In the genomic region with DNA sequence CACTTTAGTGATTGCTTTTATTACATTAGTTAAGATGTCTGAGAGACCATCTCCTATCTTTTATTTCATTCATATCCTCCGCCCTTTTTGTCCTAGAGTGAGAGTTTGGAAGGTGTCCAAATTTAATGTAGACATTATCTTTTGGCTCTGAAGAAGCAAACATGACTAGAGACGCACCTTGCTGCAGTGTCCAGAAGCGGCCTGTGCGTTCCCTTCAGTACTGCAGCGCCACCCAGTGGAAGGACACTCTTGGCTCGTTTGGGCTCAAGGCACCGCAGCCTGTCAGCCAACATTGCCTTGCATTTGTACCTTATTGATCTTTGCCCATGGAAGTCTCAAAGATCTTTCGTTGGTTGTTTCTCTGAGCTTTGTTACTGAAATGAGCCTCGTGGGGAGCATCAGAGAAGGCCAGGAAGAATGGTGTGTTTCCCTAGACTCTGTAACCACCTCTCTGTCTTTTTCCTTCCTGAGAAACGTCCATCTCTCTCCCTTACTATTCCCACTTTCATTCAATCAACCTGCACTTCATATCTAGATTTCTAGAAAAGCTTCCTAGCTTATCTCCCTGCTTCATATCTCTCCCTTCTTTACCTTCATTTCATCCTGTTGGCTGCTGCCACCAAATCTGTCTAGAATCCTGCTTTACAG, we compare ENCODE assay signal across 8 cellular contexts. TPM values are rescaled to one million over a fixed set of nuclear protein-coding genes. Genes with fewer than 3 reads are reported as not detected.
DNase-seq lines count a peak whose midpoint lies in the region; ATAC-seq and TF ChIP-seq lines count a peak whose summit lies in the region.

No MANE protein-coding gene starts in this region.

- no TSS peak for BruUV-seq in MCF 10A (replicated peaks; lab: Mats Ljungman, UMichigan)

- H3K36me3 Mint-ChIP-seq in MCF 10A (ENCODE audit: insufficient read depth, unreplicated experiment): peaks cover 73% of the 10 kb centered on the region

- POLR2A ChIA-PET in MCF 10A (lab: Yijun Ruan, JAX): interaction anchor here (0.8 to 2.5 kb wide), 3 partner anchors 10 to 65 kb away, joined by 3 to 5 read pairs (median 4); partner anchors contain the start of gene GSTK1

- H3K36me3 ChIP-seq in kidney epithelial cell (ENCODE audit: control insufficient read depth, insufficient read depth, low read length): no peaks in the 10 kb centered on the region

- DNase-seq in DMS53 (lab: John Stamatoyannopoulos, UW) (peak; percentile 91), Kasumi-1 (lab: John Stamatoyannopoulos, UW) (peak; percentile 63 to 68), MCF 10A (ENCODE audit: unreplicated experiment) (peak; percentile 70), kidney epithelial cell (ENCODE audit: low read depth) (no peak), cortex of kidney (lab: John Stamatoyannopoulos, UW) (no peak)
- peak; percentile 45 to 52 (median 48) for DNase-seq in activated CD4-positive, CD25-positive, alpha-beta regulatory T cell (lab: John Stamatoyannopoulos, UW)
- DNase-seq in stimulated activated CD4-positive, alpha-beta T cell treated with anti-CD3 and anti-CD28 coated beads, Interleukin-4, amount 100 ng/mL, for 48 hours (ENCODE audit: low read depth in 2 of 2): peak; percentile 58 to 82

- no peak overlapping the region for H3K4me3 Mint-ChIP-seq in MCF 10A (ENCODE audit: unreplicated experiment)

- CTCF ChIA-PET in MCF 10A (lab: Yijun Ruan, JAX): interaction anchor here (0.6 to 3.7 kb wide), 22 partner anchors 9 to 701 kb away, joined by 3 to 30 read pairs (median 4); partner anchors contain the start of genes CASP2 and CLCN1

- no peak for ATAC-seq in HG02870 (IDR thresholded peaks at IDR 0.05; ENCODE audit: unreplicated experiment)

- no peaks in the 10 kb centered on the region for H3K9me3 Mint-ChIP-seq in MCF 10A (ENCODE audit: unreplicated experiment)

- no peak overlapping the region for H3K27ac Mint-ChIP-seq in MCF 10A (ENCODE audit: low read depth, unreplicated experiment)

- intact Hi-C loops in MCF 10A (cut with micrococcal nuclease): loop anchor here (1.0 kb wide), 1 partner anchor 65 kb away; no protein-coding TSS in a partner anchor

- H3K4me1 Mint-ChIP-seq in MCF 10A (ENCODE audit: insufficient read depth, unreplicated experiment): no peaks in the 10 kb centered on the region

- TF ChIP-seq CTCF in MCF 10A (IDR thresholded peaks at IDR 0.05; ENCODE audit: unreplicated experiment) (peak; percentile 50), kidney epithelial cell (IDR thresholded peaks at IDR 0.05; ENCODE audit: insufficient read depth, low read length, poor library complexity, severe bottlenecking) (peak; percentile 62)

- no peaks in the 10 kb centered on the region for H3K27me3 Mint-ChIP-seq in MCF 10A (ENCODE audit: insufficient read depth, unreplicated experiment)

- H3K27me3 ChIP-seq in kidney epithelial cell (ENCODE audit: control insufficient read depth, insufficient read depth, low read length): no peaks in the 10 kb centered on the region

- H3K4me3 ChIP-seq in kidney epithelial cell (ENCODE audit: low read depth, low read length): no peak overlapping the region

RNA-seq across cellular contexts. Expression of gene CLCN1, which starts 10.4 kb away (rescaled TPM):
- total RNA-seq in MCF 10A (2022) (not detected in 2 replicates), kidney epithelial cell (not detected in 2 replicates)

RNA-seq across cellular contexts. Expression of gene CASP2, which starts 17.4 kb away (rescaled TPM):
- total RNA-seq in MCF 10A (2022): 15.1 and 17.4 TPM in 2 replicates
- 24.6 and 26.9 TPM in 2 replicates for total RNA-seq in kidney epithelial cell

RNA-seq across cellular contexts. Expression of gene TMEM139, which starts 20.8 kb away (rescaled TPM):
- total RNA-seq in MCF 10A (2022) (8.1 and 9.2 TPM in 2 replicates), kidney epithelial cell (11.9 and 20.5 TPM in 2 replicates)

RNA-seq across cellular contexts. Expression of gene GSTK1, which starts 42.3 kb away (rescaled TPM):
- total RNA-seq in MCF 10A (2022) (69.7 and 79.9 TPM in 2 replicates), kidney epithelial cell (139 and 152 TPM in 2 replicates)

RNA-seq across cellular contexts. Expression of gene FAM131B, which starts 57.0 kb away (rescaled TPM):
- total RNA-seq in MCF 10A (2022): 0.19 and 0.25 TPM in 2 replicates
- 1.0 and 1.3 TPM in 2 replicates for total RNA-seq in kidney epithelial cell

Comparison
In these comparisons a context has a peak if more than half of its experiments do, and no peak if none do; other contexts are left out.
1. DNase-seq: peak in DMS53 (single experiment), Kasumi-1 (2 of 2), activated CD4-positive, CD25-positive, alpha-beta regulatory T cell (4 of 4), MCF 10A (single experiment) and stimulated activated CD4-positive, alpha-beta T cell treated with anti-CD3 and anti-CD28 coated beads, Interleukin-4, amount 100 ng/mL, for 48 hours (2 of 2); none in kidney epithelial cell (single experiment) and cortex of kidney (single experiment).